24 cellular contexts compared by ENCODE assay signal in genomic region chr12:126036348-126036747, GRCh38.
"Had no signal": no experiment of that assay in that cellular context is flagged by ENCODE, and none has a peak within 500 bp of the region (broad histone marks: within the 10 kb centered on the region; RNA-seq: fewer than 3 reads in every experiment).

No MANE protein-coding gene starts in this region.

- H3K27me3 ChIP-seq: MG63, SJSA1 had no signal

- H3K9ac ChIP-seq: KMS-11 had no signal

- H3K9me3 ChIP-seq: MG63, SJSA1 had no signal

- H3K4me1 ChIP-seq: SJSA1 had no signal

- H3K4me3 ChIP-seq: K562, MG63, SJSA1, SK-N-MC had no signal

- DNase-seq: Kasumi-1, MG63, NCI-H1092, NCI-H1105 treated with DMSO at 0.1 percent for 48 hours, NCI-H1417 treated with DMSO at 0.1 percent for 48 hours, NCI-H146, NCI-H1694 treated with DMSO at 0.1 percent for 48 hours, NCI-H1930, NCI-H2081, NCI-H2107, NCI-H2171, NCI-H226, NCI-H446, NCI-H510A, NCI-H524 treated with DMSO at 0.1 percent for 48 hours, NCI-H69, NCI-H774, Right ventricle myocardium superior, RPMI8226, SIG-M5 had no signal

- H3K36me3 ChIP-seq: MG63, SJSA1 had no signal

- ATAC-seq: K562 had no signal

- H3K27ac ChIP-seq: KMS-11, SJSA1, SK-N-MC had no signal
